Comparison of ENCODE assay signal across 1 cellular context in the genomic region with DNA sequence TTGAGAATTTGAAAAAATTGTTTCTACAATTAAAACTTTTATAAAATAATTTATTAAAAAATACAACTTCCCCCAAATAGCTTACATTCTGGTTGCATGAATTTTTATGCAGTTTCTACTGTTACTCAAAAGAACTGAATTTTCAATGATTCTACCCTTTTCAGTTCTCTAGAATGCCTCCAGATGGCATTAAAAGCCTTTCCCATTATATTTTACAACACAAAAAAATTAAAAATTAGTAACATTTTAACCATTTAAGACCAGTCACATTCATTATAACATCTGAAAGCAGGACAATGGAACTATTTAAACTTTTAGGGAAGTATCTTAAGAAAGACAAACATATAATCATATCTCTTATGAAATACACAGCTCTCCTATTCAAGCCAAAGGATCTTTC.
TF ChIP-seq lines count a peak whose summit lies in the region.

No MANE protein-coding gene starts in this region.

TF ChIP-seq in HCT116, 20 proteins besides CTCF, POLR2A, EP300 and RAD21 (continued from another document):
- TF ChIP-seq, protein P1, sequence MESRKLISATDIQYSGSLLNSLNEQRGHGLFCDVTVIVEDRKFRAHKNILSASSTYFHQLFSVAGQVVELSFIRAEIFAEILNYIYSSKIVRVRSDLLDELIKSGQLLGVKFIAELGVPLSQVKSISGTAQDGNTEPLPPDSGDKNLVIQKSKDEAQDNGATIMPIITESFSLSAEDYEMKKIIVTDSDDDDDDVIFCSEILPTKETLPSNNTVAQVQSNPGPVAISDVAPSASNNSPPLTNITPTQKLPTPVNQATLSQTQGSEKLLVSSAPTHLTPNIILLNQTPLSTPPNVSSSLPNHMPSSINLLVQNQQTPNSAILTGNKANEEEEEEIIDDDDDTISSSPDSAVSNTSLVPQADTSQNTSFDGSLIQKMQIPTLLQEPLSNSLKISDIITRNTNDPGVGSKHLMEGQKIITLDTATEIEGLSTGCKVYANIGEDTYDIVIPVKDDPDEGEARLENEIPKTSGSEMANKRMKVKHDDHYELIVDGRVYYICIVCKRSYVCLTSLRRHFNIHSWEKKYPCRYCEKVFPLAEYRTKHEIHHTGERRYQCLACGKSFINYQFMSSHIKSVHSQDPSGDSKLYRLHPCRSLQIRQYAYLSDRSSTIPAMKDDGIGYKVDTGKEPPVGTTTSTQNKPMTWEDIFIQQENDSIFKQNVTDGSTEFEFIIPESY (IDR thresholded peaks at IDR 0.05; ENCODE audit: extremely low read depth, insufficient replicate concordance, low read length), result no peak
- TF ChIP-seq CBX3 (IDR thresholded peaks at IDR 0.05; ENCODE audit: low read depth), result no peak
- no peak for TF ChIP-seq JUND (IDR thresholded peaks at IDR 0.05)
- TF ChIP-seq SRF (IDR thresholded peaks at IDR 0.05; ENCODE audit: low read depth), result no peak
- no peak for TF ChIP-seq ZFX (IDR thresholded peaks at IDR 0.05)
- no peak for TF ChIP-seq TCF7L2 (IDR thresholded peaks at IDR 0.05; ENCODE audit: borderline replicate concordance, extremely low read depth, insufficient read depth, insufficient read length)
- no peak for TF ChIP-seq ELF1 (IDR thresholded peaks at IDR 0.05; ENCODE audit: borderline replicate concordance, low read depth)
- TF ChIP-seq SIN3A (IDR thresholded peaks at IDR 0.05; ENCODE audit: low read depth), result no peak
- no peak for TF ChIP-seq EZH2 (IDR thresholded peaks at IDR 0.05)
- TF ChIP-seq POLR2AphosphoS5 (IDR thresholded peaks at IDR 0.05; ENCODE audit: low read depth, low read length), result no peak
